In the genomic region with DNA sequence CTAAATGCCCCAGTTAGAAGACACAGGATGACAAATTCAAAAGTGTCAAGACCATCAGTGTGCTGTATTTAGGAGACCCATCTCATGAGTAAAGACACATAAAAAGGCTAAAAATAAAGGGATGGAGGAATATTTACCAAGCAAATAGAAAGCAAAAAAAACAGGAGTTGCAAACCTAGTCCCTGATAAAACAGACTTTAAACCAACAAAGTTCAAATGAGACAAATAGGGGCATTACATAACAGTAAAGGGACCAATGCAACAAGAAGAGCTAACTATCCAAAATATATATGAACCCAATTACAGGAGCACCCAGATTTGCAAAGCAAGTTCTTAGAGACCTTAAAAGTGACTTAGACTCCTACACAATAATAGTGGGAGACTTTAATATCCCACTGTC, we compare ENCODE assay signal across 8 cellular contexts.
"Had no signal": no experiment of that assay in that cellular context is flagged by ENCODE, and none has a peak within 500 bp of the region (broad histone marks: within the 10 kb centered on the region; RNA-seq: fewer than 3 reads in every experiment).

No MANE protein-coding gene starts in this region.

- DNase-seq: GDM1, GF-D8 had no signal

- H3K4me3 ChIP-seq: GM12878 had no signal

- FAIRE-seq: G401.6, GM12878, GM12891, GM12892, GM18507, GM19239 had no signal

- ATAC-seq: GM12878 had no signal
